ENCODE assay signal across 7 cellular contexts in genomic region chr9:92133949-92134604, GRCh38. TPM values are rescaled to one million over a fixed set of nuclear protein-coding genes. Genes with fewer than 3 reads are reported as not detected.
DNase-seq lines count a peak whose midpoint lies in the region; ATAC-seq and TF ChIP-seq lines count a peak whose summit lies in the region.

No MANE protein-coding gene starts in this region.

- peak; percentile 94 for TF ChIP-seq CTCF in choroid plexus epithelial cell (conservative IDR thresholded peaks at IDR 0.05; ENCODE audit: low read depth, low read length)
- TF ChIP-seq CTCF in left lung (IDR thresholded peaks at IDR 0.05): peak; percentile 96 to 99

- no peak overlapping the region for H3K27ac ChIP-seq in left lung

- H3K4me3 ChIP-seq in choroid plexus epithelial cell (ENCODE audit: low read depth, low read length): peak overlapping the region; percentile 27
- no peak overlapping the region for H3K4me3 ChIP-seq in left lung

- H3K27me3 ChIP-seq in left lung: peaks cover 0 to 12% of the 10 kb centered on the region in 2 donors

- peak; percentile 76 for DNase-seq in NCI-H510A treated with DMSO at 0.1 percent for 48 hours (lab: John Stamatoyannopoulos, UW)
- DNase-seq in activated CD4-positive, alpha-beta T cell treated with anti-CD3 and anti-CD28 coated beads for 4 hours: peak; percentile 59 to 68
- peak; percentile 86 for DNase-seq in choroid plexus epithelial cell (ENCODE audit: low read depth)
- peak; percentile 83 to 95 for DNase-seq in left lung
- DNase-seq in stimulated activated CD4-positive, alpha-beta T cell treated with anti-CD3 and anti-CD28 coated beads, TNF-alpha, amount 100 ng/mL, for 1 hour (ENCODE audit: low read depth in 3 of 3, low spot score in 1 of 3): peak in 2 of 3 donors; percentile 44 to 64

- no peaks in the 10 kb centered on the region for H3K9me3 ChIP-seq in left lung

- intact Hi-C loops in left lung (cut with DNase I): loop anchor here in 1 of 2 donors (10.0 kb wide), 1 partner anchor 511 kb away; no protein-coding TSS in a partner anchor

- H3K4me1 ChIP-seq in left lung: peaks cover 0 to 7% of the 10 kb centered on the region in 2 donors

- no peaks in the 10 kb centered on the region for H3K36me3 ChIP-seq in left lung

- ATAC-seq in GM18498 (IDR thresholded peaks at IDR 0.05; ENCODE audit: unreplicated experiment) (peak; percentile 68), HG03196 (IDR thresholded peaks at IDR 0.05; ENCODE audit: unreplicated experiment) (peak; percentile 72), left lung (peak; percentile 89)

RNA-seq across cellular contexts. Expression of gene SPTLC1, which starts 18.9 kb away (rescaled TPM):
- total RNA-seq in left lung: 10 to 100 TPM; 68.0 to 73.8 TPM
